In genomic region chr6:34696739-34697543, GRCh38 we compare ENCODE assay signal across 8 cellular contexts. TPM values are rescaled to one million over a fixed set of nuclear protein-coding genes. Genes with fewer than 3 reads are reported as not detected.
A peak's percentile ranks its signal among the peaks of the same experiment; 100 is the strongest.
DNase-seq lines count a peak whose midpoint lies in the region; ATAC-seq, FAIRE-seq and TF ChIP-seq lines count a peak whose summit lies in the region.

Gene ILRUN (minus strand): TSS chr6:34696767. CDS start chr6:34696603, 164 bp downstream.

- BruUV-seq in PC-3 (replicated peaks; lab: Mats Ljungman, UMichigan), result TSS peak; percentile 99

- no peaks in the 10 kb centered on the region for H3F3A ChIP-seq in PC-3 (ENCODE audit: low read length, unreplicated experiment)

- ATAC-seq in GM21529 (IDR thresholded peaks at IDR 0.05; ENCODE audit: unreplicated experiment), result peak; percentile 74
- ATAC-seq in PC-3, result peak; percentile 84
- ATAC-seq in mucosa of descending colon, result peak; percentile 99

- H3K9me2 ChIP-seq in PC-3 (replicated peaks; ENCODE audit: low read length), result no peaks in the 10 kb centered on the region

- peak within 1 kb of the TSS; percentile 89 for H3K9ac ChIP-seq in PC-3 (ENCODE audit: low read length)

- H3K36me3 ChIP-seq in PC-3 (ENCODE audit: low read depth, low read length) (0 out of 2 replicates have a peak, but pooled peaks cover 3% of the 10 kb centered on the region), mucosa of descending colon (ENCODE audit: low read depth) (no peaks in the 10 kb centered on the region)

- peak within 1 kb of the TSS; percentile 8; the same call in 1 of the 2 replicates for H3K27ac ChIP-seq in PC-3 (ENCODE audit: low read length)
- H3K27ac ChIP-seq in epithelial cell of prostate, result peak within 1 kb of the TSS; percentile 71

- no peaks in the 10 kb centered on the region for H3K9me3 ChIP-seq in PC-3 (ENCODE audit: low read length)
- no peaks in the 10 kb centered on the region for H3K9me3 ChIP-seq in mucosa of descending colon

- H3K4me2 ChIP-seq in PC-3 (ENCODE audit: low read length), result peak within 1 kb of the TSS; percentile 96

- H3K79me2 ChIP-seq in PC-3 (ENCODE audit: low read length), result peaks cover 46% of the 10 kb centered on the region

- no peak for TF ChIP-seq CTCF in D721Med (IDR thresholded peaks at IDR 0.05; ENCODE audit: insufficient read depth, missing control alignments)
- TF ChIP-seq CTCF in PC-3 (conservative IDR thresholded peaks at IDR 0.05; ENCODE audit: low read depth, low read length), result no peak
- no peak for TF ChIP-seq CTCF in mucosa of descending colon (IDR thresholded peaks at IDR 0.05)

- 0 out of 2 replicates have a peak, but pooled peaks cover 6% of the 10 kb centered on the region for H4K20me1 ChIP-seq in PC-3 (ENCODE audit: low read length)

- intact Hi-C loops in PC-3 (cut with micrococcal nuclease), result no loop called here
- intact Hi-C loops in mucosa of descending colon (cut with DNase I, micrococcal nuclease), result no loop called here

- peak within 1 kb of the TSS; percentile 83 for H2AFZ ChIP-seq in PC-3 (ENCODE audit: low read length)

- DNase-seq in D721Med (ENCODE audit: insufficient read length, low spot score), result peak; percentile 74
- DNase-seq in Jurkat, Clone E6-1 (ENCODE audit: low read depth, low spot score), result peak; percentile 82
- DNase-seq in PC-3, result peak; percentile 95
- peak; percentile 96 for DNase-seq in activated T-cell treated with anti-CD3 and anti-CD28 coated beads for 48 hours (ENCODE audit: low read depth)
- DNase-seq in epithelial cell of prostate (ENCODE audit: low read depth, low spot score), result peak; percentile 43
- DNase-seq in mucosa of descending colon, result peak; percentile 98 to 99 (median 99)
- peak; percentile 93 to 98 for DNase-seq in stimulated activated CD8-positive, alpha-beta memory T cell treated with anti-CD3 and anti-CD28 coated beads, Interleukin-4, amount 100 ng/mL, for 1 hour (ENCODE audit: low read depth in 2 of 2, low spot score in 1 of 2)

- peak within 1 kb of the TSS; percentile 96 for H3K4me3 ChIP-seq in Jurkat, Clone E6-1 (ENCODE audit: low read length)
- peak within 1 kb of the TSS; percentile 87 for H3K4me3 ChIP-seq in PC-3 (ENCODE audit: low read length)
- H3K4me3 ChIP-seq in mucosa of descending colon, result peak within 1 kb of the TSS; percentile 81

- FAIRE-seq in D721Med (lab: Jason Lieb, UNC), result no peak

- H3K27me3 ChIP-seq in PC-3 (ENCODE audit: low read length), result no peaks in the 10 kb centered on the region

- H3K4me1 ChIP-seq in PC-3 (ENCODE audit: insufficient read depth, low read length) (peaks cover 21% of the 10 kb centered on the region), mucosa of descending colon (ENCODE audit: low read depth) (peaks cover 13% of the 10 kb centered on the region)

- CTCF ChIA-PET in PC-3 (lab: Charles Lee), result no interaction called here

- POLR2A ChIA-PET in PC-3 (lab: Charles Lee; ENCODE audit: unreplicated experiment), result interaction anchor here (0.6 to 1.2 kb wide), 2 partner anchors 49 to 86 kb away, joined by 4 read pairs; no protein-coding TSS in a partner anchor

RNA-seq across cellular contexts. Expression of gene ILRUN, which starts in this region (rescaled TPM):
- 47.0 TPM for polyA plus RNA-seq in Jurkat, Clone E6-1 (2012; ENCODE audit: insufficient read depth, insufficient read length)
- total RNA-seq in PC-3 (2014; rRNA removed), result 54.8 and 59.5 TPM in 2 replicates
- 10 to 100 TPM; 45.1 to 87.6 (median 51.1) TPM for total RNA-seq in mucosa of descending colon

Comparison
In these comparisons a context has a peak if more than half of its experiments do, and no peak if none do; other contexts are left out.
1. Peak in every context shown above with its lines: DNase-seq, ATAC-seq, H3K4me3 ChIP-seq and H3K27ac ChIP-seq.
2. DNase-seq: peak in every context shown above with its lines; median percentile 99 in mucosa of descending colon; 96 in activated T-cell treated with anti-CD3 and anti-CD28 coated beads for 48 hours; 96 in stimulated activated CD8-positive, alpha-beta memory T cell treated with anti-CD3 and anti-CD28 coated beads, Interleukin-4, amount 100 ng/mL, for 1 hour; 95 in PC-3; 82 in Jurkat, Clone E6-1; 74 in D721Med; 43 in epithelial cell of prostate.